Comparison of ENCODE assay signal across 2 cellular contexts in the genomic region with DNA sequence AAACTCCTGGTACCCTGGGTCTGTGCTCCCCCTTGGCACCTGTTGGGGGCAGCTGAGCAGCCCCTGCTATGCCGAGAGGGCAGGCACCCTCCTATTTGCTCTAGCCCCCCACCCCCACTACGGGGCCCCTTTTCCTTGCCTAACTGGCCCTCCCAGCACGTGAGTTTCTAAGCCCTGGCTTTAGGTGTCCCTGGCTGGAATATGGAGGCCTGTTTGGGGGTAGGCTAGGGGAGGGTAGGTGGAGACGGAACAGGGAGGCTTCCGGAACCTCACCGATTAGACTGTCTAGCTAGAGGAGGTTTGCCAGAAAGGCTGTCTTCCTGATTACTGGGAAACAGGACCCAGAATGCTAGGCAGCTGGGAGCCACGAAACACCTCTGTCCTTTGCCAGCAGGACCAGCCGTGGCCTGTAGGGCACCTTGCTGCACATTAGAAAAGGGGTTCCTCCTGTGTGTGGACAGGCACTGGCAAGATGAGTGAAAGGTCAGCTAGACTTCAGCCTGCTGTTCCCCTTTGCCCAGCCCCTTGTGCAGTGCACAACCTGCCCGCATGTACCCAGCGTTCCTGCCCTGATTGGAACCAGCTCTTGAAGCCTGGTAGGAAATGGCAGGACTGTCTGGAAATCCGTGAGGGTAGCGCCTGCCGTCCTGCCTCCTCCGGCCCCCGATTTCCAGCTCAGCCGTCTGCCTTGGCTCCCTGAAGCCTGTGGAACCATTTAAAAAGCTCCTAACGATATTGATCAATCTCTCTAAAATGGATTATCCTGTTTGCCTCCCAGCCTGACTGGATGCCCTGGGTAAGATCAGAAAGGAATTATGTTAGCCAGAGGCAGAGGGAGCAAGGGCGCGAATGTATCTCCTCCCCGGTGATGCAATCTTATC.
TF ChIP-seq lines count a peak whose summit lies in the region.

No MANE protein-coding gene starts in this region.

TF ChIP-seq in A549, 52 proteins besides CTCF, POLR2A, EP300 and RAD21:
- TF ChIP-seq, protein P1, sequence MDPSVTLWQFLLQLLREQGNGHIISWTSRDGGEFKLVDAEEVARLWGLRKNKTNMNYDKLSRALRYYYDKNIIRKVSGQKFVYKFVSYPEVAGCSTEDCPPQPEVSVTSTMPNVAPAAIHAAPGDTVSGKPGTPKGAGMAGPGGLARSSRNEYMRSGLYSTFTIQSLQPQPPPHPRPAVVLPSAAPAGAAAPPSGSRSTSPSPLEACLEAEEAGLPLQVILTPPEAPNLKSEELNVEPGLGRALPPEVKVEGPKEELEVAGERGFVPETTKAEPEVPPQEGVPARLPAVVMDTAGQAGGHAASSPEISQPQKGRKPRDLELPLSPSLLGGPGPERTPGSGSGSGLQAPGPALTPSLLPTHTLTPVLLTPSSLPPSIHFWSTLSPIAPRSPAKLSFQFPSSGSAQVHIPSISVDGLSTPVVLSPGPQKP (IDR thresholded peaks at IDR 0.05; ENCODE audit: low read depth, low read length): no peak
- TF ChIP-seq NFE2L2 (conservative IDR thresholded peaks at IDR 0.05; ENCODE audit: low read length) (no peak), SREBF2 (IDR thresholded peaks at IDR 0.05) (no peak), HOXB13 (CRISPR knock-in tag; IDR thresholded peaks at IDR 0.05; ENCODE audit: low read depth) (no peak), MAZ (IDR thresholded peaks at IDR 0.05; ENCODE audit: borderline replicate concordance, low read depth, low read length) (no peak), NR3C1 (IDR thresholded peaks at IDR 0.05) (no peak), HOXB5 (CRISPR knock-in tag; IDR thresholded peaks at IDR 0.05) (no peak)
- TF ChIP-seq, protein P2, sequence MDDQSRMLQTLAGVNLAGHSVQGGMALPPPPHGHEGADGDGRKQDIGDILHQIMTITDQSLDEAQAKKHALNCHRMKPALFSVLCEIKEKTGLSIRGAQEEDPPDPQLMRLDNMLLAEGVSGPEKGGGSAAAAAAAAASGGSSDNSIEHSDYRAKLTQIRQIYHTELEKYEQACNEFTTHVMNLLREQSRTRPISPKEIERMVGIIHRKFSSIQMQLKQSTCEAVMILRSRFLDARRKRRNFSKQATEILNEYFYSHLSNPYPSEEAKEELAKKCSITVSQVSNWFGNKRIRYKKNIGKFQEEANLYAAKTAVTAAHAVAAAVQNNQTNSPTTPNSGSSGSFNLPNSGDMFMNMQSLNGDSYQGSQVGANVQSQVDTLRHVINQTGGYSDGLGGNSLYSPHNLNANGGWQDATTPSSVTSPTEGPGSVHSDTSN (IDR thresholded peaks at IDR 0.05): no peak

TF ChIP-seq in K562, 482 proteins besides CTCF, POLR2A, EP300 and RAD21:
- no peak for TF ChIP-seq ZNF263 (CRISPR knock-in tag; IDR thresholded peaks at IDR 0.05; ENCODE audit: borderline replicate concordance)
- TF ChIP-seq ZBTB1 (CRISPR knock-in tag; IDR thresholded peaks at IDR 0.05; ENCODE audit: borderline replicate concordance, low read depth): no peak
- TF ChIP-seq NR2C2 (CRISPR knock-in tag; IDR thresholded peaks at IDR 0.05): no peak
- peak; percentile 18; the same call in 1 of the 2 replicates for TF ChIP-seq NR2C2 (tag; IDR thresholded peaks at IDR 0.05)
- no peak for TF ChIP-seq ASH1L (IDR thresholded peaks at IDR 0.05; ENCODE audit: borderline replicate concordance, low read depth, partially characterized antibody)
- no peak for TF ChIP-seq MAFF (IDR thresholded peaks at IDR 0.05; ENCODE audit: low read length)
- TF ChIP-seq ETV5 (CRISPR knock-in tag; IDR thresholded peaks at IDR 0.05; ENCODE audit: low read depth): no peak
- TF ChIP-seq, protein P3, sequence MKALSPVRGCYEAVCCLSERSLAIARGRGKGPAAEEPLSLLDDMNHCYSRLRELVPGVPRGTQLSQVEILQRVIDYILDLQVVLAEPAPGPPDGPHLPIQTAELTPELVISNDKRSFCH (CRISPR knock-in tag; IDR thresholded peaks at IDR 0.05): no peak
- TF ChIP-seq, protein P3 (tag; IDR thresholded peaks at IDR 0.05): peak; percentile 45; the same call in 1 of the 2 replicates
- peak; percentile 81; the same call in 1 of the 2 replicates for TF ChIP-seq ZBTB9 (CRISPR knock-in tag; IDR thresholded peaks at IDR 0.05)
- no peak for TF ChIP-seq DIDO1 (tag; IDR thresholded peaks at IDR 0.05; ENCODE audit: low read depth)
- no peak for TF ChIP-seq CAMTA2 (CRISPR knock-in tag; conservative IDR thresholded peaks at IDR 0.05)
- TF ChIP-seq CHCHD3 (CRISPR knock-in tag; IDR thresholded peaks at IDR 0.05): no peak
- 0 out of 2 replicates have a peak, but pooled peaks have one; percentile 26 for TF ChIP-seq ETV1 (tag; conservative IDR thresholded peaks at IDR 0.05; ENCODE audit: low read depth)
- peak; percentile 38; the same call in 1 of the 2 replicates for TF ChIP-seq ZNF766 (CRISPR knock-in tag; conservative IDR thresholded peaks at IDR 0.05)
- TF ChIP-seq, protein P4, sequence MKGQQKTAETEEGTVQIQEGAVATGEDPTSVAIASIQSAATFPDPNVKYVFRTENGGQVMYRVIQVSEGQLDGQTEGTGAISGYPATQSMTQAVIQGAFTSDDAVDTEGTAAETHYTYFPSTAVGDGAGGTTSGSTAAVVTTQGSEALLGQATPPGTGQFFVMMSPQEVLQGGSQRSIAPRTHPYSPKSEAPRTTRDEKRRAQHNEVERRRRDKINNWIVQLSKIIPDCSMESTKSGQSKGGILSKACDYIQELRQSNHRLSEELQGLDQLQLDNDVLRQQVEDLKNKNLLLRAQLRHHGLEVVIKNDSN (CRISPR knock-in tag; IDR thresholded peaks at IDR 0.05): peak; percentile 13; the same call in 1 of the 2 replicates
- TF ChIP-seq, protein P5, sequence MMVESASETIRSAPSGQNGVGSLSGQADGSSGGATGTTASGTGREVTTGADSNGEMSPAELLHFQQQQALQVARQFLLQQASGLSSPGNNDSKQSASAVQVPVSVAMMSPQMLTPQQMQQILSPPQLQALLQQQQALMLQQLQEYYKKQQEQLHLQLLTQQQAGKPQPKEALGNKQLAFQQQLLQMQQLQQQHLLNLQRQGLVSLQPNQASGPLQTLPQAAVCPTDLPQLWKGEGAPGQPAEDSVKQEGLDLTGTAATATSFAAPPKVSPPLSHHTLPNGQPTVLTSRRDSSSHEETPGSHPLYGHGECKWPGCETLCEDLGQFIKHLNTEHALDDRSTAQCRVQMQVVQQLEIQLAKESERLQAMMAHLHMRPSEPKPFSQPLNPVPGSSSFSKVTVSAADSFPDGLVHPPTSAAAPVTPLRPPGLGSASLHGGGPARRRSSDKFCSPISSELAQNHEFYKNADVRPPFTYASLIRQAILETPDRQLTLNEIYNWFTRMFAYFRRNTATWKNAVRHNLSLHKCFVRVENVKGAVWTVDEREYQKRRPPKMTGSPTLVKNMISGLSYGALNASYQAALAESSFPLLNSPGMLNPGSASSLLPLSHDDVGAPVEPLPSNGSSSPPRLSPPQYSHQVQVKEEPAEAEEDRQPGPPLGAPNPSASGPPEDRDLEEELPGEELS (CRISPR knock-in tag; IDR thresholded peaks at IDR 0.05; ENCODE audit: borderline replicate concordance): 0 out of 2 replicates have a peak, but pooled peaks have one; percentile 50
- no peak for TF ChIP-seq TAF15 (IDR thresholded peaks at IDR 0.05; ENCODE audit: low read depth, low read length)
- no peak for TF ChIP-seq STAT5A (IDR thresholded peaks at IDR 0.05; ENCODE audit: borderline replicate concordance, low read length)
- TF ChIP-seq CHD1 (IDR thresholded peaks at IDR 0.05; ENCODE audit: low read length): no peak
- no peak for TF ChIP-seq NR2C1 (IDR thresholded peaks at IDR 0.05)
- TF ChIP-seq NR2C1 (tag; IDR thresholded peaks at IDR 0.05): 0 out of 2 replicates have a peak, but pooled peaks have one; percentile 8
- TF ChIP-seq NFE2L1 (tag; IDR thresholded peaks at IDR 0.05; ENCODE audit: borderline replicate concordance, low read depth): no peak
- TF ChIP-seq NFRKB (IDR thresholded peaks at IDR 0.05; ENCODE audit: low read depth): no peak
- 0 out of 2 replicates have a peak, but pooled peaks have one; percentile 37 for TF ChIP-seq KAT7 (CRISPR knock-in tag; IDR thresholded peaks at IDR 0.05; ENCODE audit: borderline replicate concordance)
- peak; percentile 64; the same call in 1 of the 2 replicates for TF ChIP-seq ZBTB33 (CRISPR knock-in tag; IDR thresholded peaks at IDR 0.05)
- no peak for TF ChIP-seq ETS2 (tag; IDR thresholded peaks at IDR 0.05; ENCODE audit: borderline replicate concordance, poor library complexity, severe bottlenecking)
- TF ChIP-seq, protein P6, sequence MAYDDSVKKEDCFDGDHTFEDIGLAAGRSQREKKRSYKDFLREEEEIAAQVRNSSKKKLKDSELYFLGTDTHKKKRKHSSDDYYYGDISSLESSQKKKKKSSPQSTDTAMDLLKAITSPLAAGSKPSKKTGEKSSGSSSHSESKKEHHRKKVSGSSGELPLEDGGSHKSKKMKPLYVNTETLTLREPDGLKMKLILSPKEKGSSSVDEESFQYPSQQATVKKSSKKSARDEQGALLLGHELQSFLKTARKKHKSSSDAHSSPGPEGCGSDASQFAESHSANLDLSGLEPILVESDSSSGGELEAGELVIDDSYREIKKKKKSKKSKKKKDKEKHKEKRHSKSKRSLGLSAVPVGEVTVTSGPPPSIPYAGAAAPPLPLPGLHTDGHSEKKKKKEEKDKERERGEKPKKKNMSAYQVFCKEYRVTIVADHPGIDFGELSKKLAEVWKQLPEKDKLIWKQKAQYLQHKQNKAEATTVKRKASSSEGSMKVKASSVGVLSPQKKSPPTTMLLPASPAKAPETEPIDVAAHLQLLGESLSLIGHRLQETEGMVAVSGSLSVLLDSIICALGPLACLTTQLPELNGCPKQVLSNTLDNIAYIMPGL (CRISPR knock-in tag; IDR thresholded peaks at IDR 0.05): 0 out of 2 replicates have a peak, but pooled peaks have one; percentile 21
- TF ChIP-seq BHLHE40 (IDR thresholded peaks at IDR 0.05; ENCODE audit: low read length): peak; percentile 60
- TF ChIP-seq TOE1 (IDR thresholded peaks at IDR 0.05; ENCODE audit: borderline replicate concordance): no peak
- TF ChIP-seq TOE1 (CRISPR knock-in tag; IDR thresholded peaks at IDR 0.05; ENCODE audit: borderline replicate concordance, low read depth): no peak
- 0 out of 2 replicates have a peak, but pooled peaks have one; percentile 8 for TF ChIP-seq GABPA (tag; conservative IDR thresholded peaks at IDR 0.05; ENCODE audit: low read depth)
